In genomic region chr3:10667269-10667668, GRCh38 we compare ENCODE assay signal across 20 cellular contexts.
DNase-seq lines count a peak whose midpoint lies in the region; ATAC-seq and TF ChIP-seq lines count a peak whose summit lies in the region.
"Had no signal": no experiment of that assay in that cellular context is flagged by ENCODE, and none has a peak within 500 bp of the region (broad histone marks: within the 10 kb centered on the region; RNA-seq: fewer than 3 reads in every experiment).

No MANE protein-coding gene starts in this region.

- H3K9me3 ChIP-seq in Karpas-422 (ENCODE audit: low read length), result no peaks in the 10 kb centered on the region
- no peaks in the 10 kb centered on the region for H3K9me3 ChIP-seq in smooth muscle cell (replicated peaks; ENCODE audit: low read depth)
- H3K9me3 ChIP-seq: Caco-2 had no signal

- no peak overlapping the region for H3K27ac Mint-ChIP-seq in stimulated activated memory B cell treated with anti-CD40 and anti-IgM and Interleukin-4, amounts not matched to agents 10 μg/mL and 1 μg/mL and 100 μg/mL, for 72 hours
- H3K27ac Mint-ChIP-seq: IgD-negative memory B cell had no signal

- peak overlapping the region; percentile 40 for H3K9ac ChIP-seq in Karpas-422 (ENCODE audit: low read length)
- no peak overlapping the region for H3K9ac ChIP-seq in smooth muscle cell (ENCODE audit: low read depth)

- H3K79me2 ChIP-seq in Karpas-422 (ENCODE audit: low read length) (no peaks in the 10 kb centered on the region), smooth muscle cell (ENCODE audit: low read depth) (no peaks in the 10 kb centered on the region)

- WGBS in smooth muscle cell (ENCODE audit: low lambda C conversion rate), result 84% methylated on average over 8 of the region's 8 CpGs

- H3K9me3 Mint-ChIP-seq in stimulated activated memory B cell treated with anti-CD40 and anti-IgM and Interleukin-4, amounts not matched to agents 10 μg/mL and 1 μg/mL and 100 μg/mL, for 72 hours, result no peaks in the 10 kb centered on the region

- H3K27me3 ChIP-seq in Karpas-422 (ENCODE audit: low read length) (peaks cover 3% of the 10 kb centered on the region; the same call in 1 of the 2 replicates), smooth muscle cell (ENCODE audit: low read depth) (peaks cover 64% of the 10 kb centered on the region)

- no peak overlapping the region for H3K4me3 Mint-ChIP-seq in stimulated activated memory B cell treated with anti-CD40 and anti-IgM and Interleukin-4, amounts not matched to agents 10 μg/mL and 1 μg/mL and 100 μg/mL, for 72 hours
- H3K4me3 Mint-ChIP-seq: IgD-negative memory B cell had no signal

- TF ChIP-seq CTCF in smooth muscle cell (IDR thresholded peaks at IDR 0.05; ENCODE audit: borderline replicate concordance, insufficient read depth, poor library complexity, severe bottlenecking), result no peak

- H3K4me2 ChIP-seq in Karpas-422 (ENCODE audit: low read depth, low read length, poor library complexity, severe bottlenecking), result peak overlapping the region; percentile 70
- no peak overlapping the region for H3K4me2 ChIP-seq in smooth muscle cell

- H4K20me1 ChIP-seq in Karpas-422 (ENCODE audit: insufficient read depth, low read depth, low read length) (no peaks in the 10 kb centered on the region), smooth muscle cell (ENCODE audit: low read depth) (no peaks in the 10 kb centered on the region)

- no peaks in the 10 kb centered on the region for H3K9me2 ChIP-seq in Karpas-422 (replicated peaks; ENCODE audit: insufficient read depth, low read length)

- H3K27me3 Mint-ChIP-seq in stimulated activated memory B cell treated with anti-CD40 and anti-IgM and Interleukin-4, amounts not matched to agents 10 μg/mL and 1 μg/mL and 100 μg/mL, for 72 hours, result peaks cover 56% of the 10 kb centered on the region

- DNase-seq in Daoy (ENCODE audit: low read depth) (peak; percentile 44), Karpas-422 (peak; percentile 65), SIG-M5 (lab: John Stamatoyannopoulos, UW) (no peak), medulla oblongata (ENCODE audit: extremely low spot score) (no peak), smooth muscle cell (lab: John Stamatoyannopoulos, UW; ENCODE audit: unreplicated experiment) (no peak), retina (no peak)
- DNase-seq: Caco-2, DMS 273 treated with DMSO at 0.1 percent for 48 hours, GOT3, HCEC 1CT, NCI-H1694, NCI-H2081, NCI-H2171 treated with DMSO at 0.1 percent for 48 hours, NCI-H524 treated with DMSO at 0.1 percent for 48 hours, NCI-H82 had no signal

- peak overlapping the region; percentile 41 for H3K27ac ChIP-seq in Karpas-422 (ENCODE audit: low read length)
- peak overlapping the region; percentile 23 for H3K27ac ChIP-seq in cingulate gyrus (ENCODE audit: low read depth, low read length)
- no peak overlapping the region for H3K27ac ChIP-seq in smooth muscle cell (ENCODE audit: low read depth)

- H2AFZ ChIP-seq in Karpas-422 (ENCODE audit: low read length) (peak overlapping the region; percentile 37; the same call in 1 of the 2 replicates), smooth muscle cell (ENCODE audit: low read depth) (no peak overlapping the region)

- H3K4me1 ChIP-seq in Karpas-422 (ENCODE audit: low read length) (peaks cover 83% of the 10 kb centered on the region), smooth muscle cell (ENCODE audit: low read depth) (no peaks in the 10 kb centered on the region)
- H3K4me1 ChIP-seq: Caco-2 had no signal

- no peaks in the 10 kb centered on the region for H3F3A ChIP-seq in smooth muscle cell (ENCODE audit: low read depth)

- no peaks in the 10 kb centered on the region for H3K36me3 Mint-ChIP-seq in stimulated activated memory B cell treated with anti-CD40 and anti-IgM and Interleukin-4, amounts not matched to agents 10 μg/mL and 1 μg/mL and 100 μg/mL, for 72 hours
- H3K36me3 Mint-ChIP-seq: CD4-positive, alpha-beta memory T cell; IgD-negative memory B cell had no signal

- H3K36me3 ChIP-seq in Karpas-422 (ENCODE audit: insufficient read depth, low read length) (no peaks in the 10 kb centered on the region), smooth muscle cell (ENCODE audit: low read depth) (no peaks in the 10 kb centered on the region)

- H3K4me1 Mint-ChIP-seq in stimulated activated memory B cell treated with anti-CD40 and anti-IgM and Interleukin-4, amounts not matched to agents 10 μg/mL and 1 μg/mL and 100 μg/mL, for 72 hours, result peaks cover 9% of the 10 kb centered on the region

- H3K4me3 ChIP-seq in Karpas-422 (ENCODE audit: low read length), result peak overlapping the region; percentile 39
- H3K4me3 ChIP-seq in smooth muscle cell, result no peak overlapping the region

- ATAC-seq in stimulated activated memory B cell treated with anti-CD40 and anti-IgM and Interleukin-4, amounts not matched to agents 10 μg/mL and 1 μg/mL and 100 μg/mL, for 72 hours, result peak; percentile 48
- ATAC-seq: Panc1 had no signal

Comparison
In these comparisons a context has a peak if more than half of its experiments do, and no peak if none do; other contexts are left out.
1. DNase-seq: peak in Daoy (single experiment) and Karpas-422 (single experiment); none in SIG-M5 (single experiment), medulla oblongata (single experiment), smooth muscle cell (single experiment) and retina (single experiment).